In the genomic region with DNA sequence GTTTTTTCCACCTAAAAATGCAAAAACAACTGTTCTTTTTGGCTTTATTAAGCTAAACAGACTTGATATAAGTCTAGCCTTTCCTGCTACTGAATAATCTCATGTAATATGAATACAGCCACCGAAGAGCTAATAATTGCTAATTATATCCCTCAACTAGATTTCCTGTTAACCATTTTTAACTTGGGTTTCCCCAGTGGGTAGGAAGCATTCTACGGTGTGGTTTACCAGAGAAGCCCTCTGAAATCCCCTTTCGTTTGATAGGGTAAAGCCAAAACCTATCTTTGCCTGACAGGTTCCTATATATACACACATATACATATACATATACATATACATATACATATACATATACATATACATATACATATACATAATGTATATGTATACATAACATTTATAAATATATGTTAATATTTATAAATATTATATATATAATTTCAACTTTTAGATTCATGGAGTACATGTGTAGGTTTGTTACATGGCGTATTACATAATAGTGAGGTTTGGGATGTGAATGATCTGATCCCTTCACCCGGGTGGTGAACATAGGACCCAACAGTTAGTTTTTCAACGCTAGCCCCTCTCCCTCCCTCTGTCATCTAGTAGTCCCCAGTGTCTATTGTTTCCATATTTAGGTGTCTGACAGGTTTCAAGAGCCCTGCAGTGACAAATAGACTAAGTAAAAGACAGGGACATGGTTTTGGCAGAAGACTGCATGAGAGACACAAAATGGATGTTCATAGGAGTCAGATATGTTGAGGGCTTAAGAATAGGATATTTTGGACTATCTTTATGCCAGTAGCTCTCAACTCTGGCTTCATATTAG, we compare ENCODE assay signal across 12 cellular contexts.
DNase-seq lines count a peak whose midpoint lies in the region; ATAC-seq and TF ChIP-seq lines count a peak whose summit lies in the region.
"Had no signal": no experiment of that assay in that cellular context is flagged by ENCODE, and none has a peak within 500 bp of the region (broad histone marks: within the 10 kb centered on the region; RNA-seq: fewer than 3 reads in every experiment).

No MANE protein-coding gene starts in this region.

- no peaks in the 10 kb centered on the region for H3K4me1 ChIP-seq in lower lobe of right lung

- TF ChIP-seq CTCF in brain (conservative IDR thresholded peaks at IDR 0.05), result no peak
- no peak for TF ChIP-seq CTCF in lower lobe of right lung (IDR thresholded peaks at IDR 0.05)

- H3K27ac ChIP-seq in lower lobe of right lung, result no peak overlapping the region
- H3K27ac ChIP-seq: epithelial cell of prostate had no signal

- no peak overlapping the region for H3K4me3 ChIP-seq in lower lobe of right lung

- H3K27me3 Mint-ChIP-seq in brain, result peaks cover 3% of the 10 kb centered on the region
- H3K27me3 Mint-ChIP-seq: CD4-positive, CD25-positive, alpha-beta regulatory T cell had no signal

- no peaks in the 10 kb centered on the region for H3K36me3 Mint-ChIP-seq in brain
- H3K36me3 Mint-ChIP-seq: CD4-positive, CD25-positive, alpha-beta regulatory T cell had no signal

- no peaks in the 10 kb centered on the region for H3K9me3 ChIP-seq in lower lobe of right lung

- peaks cover 0 to 9% (median 6%) of the 10 kb centered on the region in 5 experiments for H3K9me3 Mint-ChIP-seq in brain

- no peak for DNase-seq in lower lobe of right lung
- no peak for DNase-seq in NCI-H446 (lab: John Stamatoyannopoulos, UW)
- DNase-seq in NCI-H187 treated with DMSO at 0.1 percent for 48 hours (lab: John Stamatoyannopoulos, UW), result no peak
- DNase-seq in SW480 (ENCODE audit: low spot score), result no peak
- DNase-seq: amygdala, NCI-H2171 treated with DMSO at 0.1 percent for 48 hours had no signal

- ATAC-seq in GM18498 (IDR thresholded peaks at IDR 0.05; ENCODE audit: unreplicated experiment), result peak; percentile 49
- ATAC-seq in GM21447 (IDR thresholded peaks at IDR 0.05; ENCODE audit: unreplicated experiment), result peak; percentile 53
- peak; percentile 59 for ATAC-seq in HG03159 (IDR thresholded peaks at IDR 0.05; ENCODE audit: unreplicated experiment)
- no peak for ATAC-seq in lower lobe of right lung

- H3K27me3 ChIP-seq in lower lobe of right lung (ENCODE audit: low read depth), result no peaks in the 10 kb centered on the region

- H3K27ac Mint-ChIP-seq in brain, result peak overlapping the region in 3 of 5 experiments; percentile 7 to 47 (median 43)
- H3K27ac Mint-ChIP-seq: CD4-positive, CD25-positive, alpha-beta regulatory T cell had no signal

- peaks cover 28% of the 10 kb centered on the region for H3K4me1 Mint-ChIP-seq in brain

- intact Hi-C loops in lower lobe of right lung (cut with DNase I), result no loop called here

- H3K36me3 ChIP-seq in lower lobe of right lung, result no peaks in the 10 kb centered on the region

- no peak overlapping the region for H3K4me3 Mint-ChIP-seq in brain

Comparison
In these comparisons a context has a peak if more than half of its experiments do, and no peak if none do; other contexts are left out.
1. ATAC-seq: peak in GM18498 (single experiment), GM21447 (single experiment) and HG03159 (single experiment); none in lower lobe of right lung (0 of 2).